ENCODE assay signal across 8 cellular contexts in the genomic region with DNA sequence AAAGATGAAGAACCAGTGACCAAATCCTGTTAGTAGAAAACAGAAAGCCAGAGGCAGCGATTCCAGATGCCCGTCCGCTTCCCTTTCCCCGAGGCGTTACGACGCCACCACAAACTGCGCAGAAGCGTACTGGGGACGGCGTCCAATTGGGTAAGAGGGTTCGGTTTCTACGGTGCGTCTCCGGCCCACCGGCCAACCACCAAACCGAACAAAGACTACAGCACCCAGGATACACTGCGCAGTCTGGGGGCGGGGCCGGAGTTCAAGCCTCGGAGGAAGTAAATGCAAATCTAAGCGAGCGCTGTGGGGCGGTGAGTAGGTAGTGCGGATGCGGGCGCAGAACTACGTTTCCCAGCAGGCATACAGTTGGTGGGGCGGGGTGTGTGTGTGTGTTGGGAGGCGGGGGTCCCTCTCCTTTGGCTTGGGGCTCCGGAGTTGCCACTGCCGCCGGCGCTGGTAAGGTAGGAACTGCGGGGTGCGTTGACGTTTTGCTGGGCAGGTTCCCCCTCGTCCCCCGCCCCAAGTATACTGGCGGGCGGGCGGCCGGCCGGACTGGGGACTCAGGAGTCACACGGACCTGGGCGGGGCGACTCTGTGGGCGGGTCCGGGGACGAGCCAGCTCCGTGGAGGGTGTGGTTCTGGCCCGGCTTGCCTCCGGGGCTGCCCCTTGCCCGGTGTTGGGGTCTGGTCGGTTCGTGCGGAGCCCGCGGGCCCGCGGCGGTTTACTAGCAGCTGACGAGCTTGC. TPM values are rescaled to one million over a fixed set of nuclear protein-coding genes. Genes with fewer than 3 reads are reported as not detected.
DNase-seq lines count a peak whose midpoint lies in the region; ATAC-seq and TF ChIP-seq lines count a peak whose summit lies in the region.

A gene with protein sequence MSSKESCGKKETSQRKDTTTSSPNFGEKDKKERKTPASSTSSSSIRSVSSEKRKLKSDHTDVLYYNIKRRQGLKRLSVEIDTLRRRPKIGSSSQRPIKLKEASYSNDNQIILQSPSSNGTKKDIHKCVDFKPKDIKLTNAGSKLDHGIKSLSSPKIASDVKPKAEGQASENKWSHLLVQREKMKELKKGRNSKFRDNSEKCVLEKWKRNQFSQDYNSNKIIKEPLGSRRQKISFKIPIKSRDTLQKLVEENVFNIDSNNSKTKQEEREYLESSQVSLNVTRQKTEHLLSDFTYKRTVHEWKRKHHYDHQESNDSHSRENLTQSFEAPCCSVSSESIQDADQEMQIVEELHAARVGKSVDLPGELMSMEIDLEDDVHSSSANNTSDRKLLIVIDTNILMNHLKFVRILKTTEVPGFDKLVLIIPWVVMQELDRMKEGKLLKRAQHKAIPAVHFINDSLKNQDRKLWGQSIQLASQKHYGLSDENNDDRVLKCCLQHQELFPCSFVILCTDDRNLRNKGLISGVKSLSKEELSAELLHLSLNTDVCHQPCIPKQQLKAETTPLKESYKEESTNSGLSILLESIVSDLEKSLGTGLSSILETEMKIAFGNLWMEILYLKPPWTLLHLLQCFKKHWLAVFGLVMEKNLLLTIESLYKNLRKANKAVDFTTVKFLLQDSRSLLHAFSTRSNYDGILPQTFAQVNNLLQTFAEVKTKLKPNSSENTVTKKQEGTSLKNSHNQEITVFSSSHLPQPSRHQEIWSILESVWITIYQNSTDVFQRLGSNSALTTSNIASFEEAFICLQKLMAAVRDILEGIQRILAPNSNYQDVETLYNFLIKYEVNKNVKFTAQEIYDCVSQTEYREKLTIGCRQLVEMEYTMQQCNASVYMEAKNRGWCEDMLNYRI (plus strand): TSS at position 314 of the 745 bp plus-strand sequence. CDS start 3,675 bp downstream, outside the sequence.
A gene with protein sequence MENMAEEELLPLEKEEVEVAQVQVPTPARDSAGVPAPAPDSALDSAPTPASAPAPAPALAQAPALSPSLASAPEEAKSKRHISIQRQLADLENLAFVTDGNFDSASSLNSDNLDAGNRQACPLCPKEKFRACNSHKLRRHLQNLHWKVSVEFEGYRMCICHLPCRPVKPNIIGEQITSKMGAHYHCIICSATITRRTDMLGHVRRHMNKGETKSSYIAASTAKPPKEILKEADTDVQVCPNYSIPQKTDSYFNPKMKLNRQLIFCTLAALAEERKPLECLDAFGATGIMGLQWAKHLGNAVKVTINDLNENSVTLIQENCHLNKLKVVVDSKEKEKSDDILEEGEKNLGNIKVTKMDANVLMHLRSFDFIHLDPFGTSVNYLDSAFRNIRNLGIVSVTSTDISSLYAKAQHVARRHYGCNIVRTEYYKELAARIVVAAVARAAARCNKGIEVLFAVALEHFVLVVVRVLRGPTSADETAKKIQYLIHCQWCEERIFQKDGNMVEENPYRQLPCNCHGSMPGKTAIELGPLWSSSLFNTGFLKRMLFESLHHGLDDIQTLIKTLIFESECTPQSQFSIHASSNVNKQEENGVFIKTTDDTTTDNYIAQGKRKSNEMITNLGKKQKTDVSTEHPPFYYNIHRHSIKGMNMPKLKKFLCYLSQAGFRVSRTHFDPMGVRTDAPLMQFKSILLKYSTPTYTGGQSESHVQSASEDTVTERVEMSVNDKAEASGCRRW (minus strand): TSS at position 100 of the 745 bp plus-strand sequence. CDS start 241 bp downstream, outside the sequence.

- no peaks in the 10 kb centered on the region for H3K9me3 Mint-ChIP-seq in CD8-positive, alpha-beta T cell

- no peaks in the 10 kb centered on the region for H3K9me3 ChIP-seq in CD8-positive, alpha-beta T cell (ENCODE audit: low read length)
- no peaks in the 10 kb centered on the region for H3K9me3 ChIP-seq in effector memory CD4-positive, alpha-beta T cell (ENCODE audit: control insufficient read depth, low read length)

- H3K4me1 ChIP-seq in CD8-positive, alpha-beta T cell (ENCODE audit: insufficient read depth, low read length) = peaks cover 17% of the 10 kb centered on the region
- H3K4me1 ChIP-seq in effector memory CD4-positive, alpha-beta T cell (ENCODE audit: control insufficient read depth, insufficient read depth, low read length, poor library complexity, severe bottlenecking) = peaks cover 11% of the 10 kb centered on the region

- H3K27ac Mint-ChIP-seq in CD8-positive, alpha-beta T cell = peak within 1 kb of the TSS; percentile 99

- peak within 1 kb of the TSS; percentile 99 for H3K4me3 Mint-ChIP-seq in CD8-positive, alpha-beta T cell

- intact Hi-C loops in CD8-positive, alpha-beta T cell (cut with DNase I, micrococcal nuclease) = loop anchor here (1.0 to 10.0 kb wide), 15 partner anchors 13 to 1686 kb away; a partner anchor contains a TSS

- H3K27me3 ChIP-seq in CD8-positive, alpha-beta T cell (ENCODE audit: insufficient read depth, low read length) = no peaks in the 10 kb centered on the region
- H3K27me3 ChIP-seq in effector memory CD4-positive, alpha-beta T cell (replicated peaks; ENCODE audit: control insufficient read depth, insufficient read depth, low read length, poor library complexity, severe bottlenecking) = no peaks in the 10 kb centered on the region

- H3K27ac ChIP-seq in CD8-positive, alpha-beta T cell (ENCODE audit: low read depth, low read length) = peak within 1 kb of the TSS; percentile 86
- peak within 1 kb of the TSS; percentile 97 for H3K27ac ChIP-seq in effector memory CD4-positive, alpha-beta T cell (ENCODE audit: insufficient read depth, low read length, poor library complexity, severe bottlenecking)

- CTCF ChIA-PET in CD8-positive, alpha-beta T cell (lab: Charles Lee) = interaction anchor here (0.6 to 3.5 kb wide), 5 partner anchors 13 to 159 kb away, joined by 3 to 17 read pairs (median 4); no protein-coding TSS in a partner anchor

- H3K27me3 Mint-ChIP-seq in CD8-positive, alpha-beta T cell (ENCODE audit: low read depth) = no peaks in the 10 kb centered on the region

- peak; percentile 89 for ATAC-seq in CD8-positive, alpha-beta T cell
- ATAC-seq in GM19467 (IDR thresholded peaks at IDR 0.05; ENCODE audit: unreplicated experiment) = peak; percentile 96

- peaks cover 32% of the 10 kb centered on the region for H3K36me3 Mint-ChIP-seq in CD8-positive, alpha-beta T cell

- peak within 1 kb of the TSS; percentile 75 for H3K4me3 ChIP-seq in CD8-positive, alpha-beta T cell (ENCODE audit: low read depth, low read length)
- peak within 1 kb of the TSS; percentile 85 for H3K4me3 ChIP-seq in effector memory CD4-positive, alpha-beta T cell (ENCODE audit: insufficient read depth, low read depth, low read length, poor library complexity, severe bottlenecking)

- TF ChIP-seq CTCF in CD8-positive, alpha-beta T cell (IDR thresholded peaks at IDR 0.05) = no peak

- POLR2A ChIA-PET in CD8-positive, alpha-beta T cell (lab: Charles Lee) = interaction anchor here (0.8 to 4.1 kb wide), 7 partner anchors 12 to 1218 kb away, joined by 3 to 21 read pairs (median 5); a partner anchor contains a TSS

- DNase-seq in CD8-positive, alpha-beta T cell = peak; percentile 96 to 99 (median 97)
- DNase-seq in HS-27A (ENCODE audit: low read depth) = peak; percentile 92
- DNase-seq in NK-92 (lab: John Stamatoyannopoulos, UW; ENCODE audit: unreplicated experiment) = peak; percentile 83
- peak; percentile 96 for DNase-seq in activated CD8-positive, alpha-beta memory T cell treated with anti-CD3 and anti-CD28 coated beads for 4 hours (ENCODE audit: low read depth in 2 of 2)
- DNase-seq in effector memory CD4-positive, alpha-beta T cell = peak; percentile 94 to 97 (median 97)
- DNase-seq in medulla oblongata (ENCODE audit: extremely low spot score) = peak; percentile 100
- peak; percentile 97 for DNase-seq in stimulated activated CD8-positive, alpha-beta memory T cell treated with anti-CD3 and anti-CD28 coated beads, Interleukin-12 subunit alpha, Interleukin-12 subunit beta, amount 100 ng/mL, for 1 hour (ENCODE audit: low read depth)

- no peaks in the 10 kb centered on the region for H3K36me3 ChIP-seq in CD8-positive, alpha-beta T cell (ENCODE audit: insufficient read depth, low read length)
- H3K36me3 ChIP-seq in effector memory CD4-positive, alpha-beta T cell (ENCODE audit: control insufficient read depth, insufficient read depth, low read length) = no peaks in the 10 kb centered on the region

- H3K4me1 Mint-ChIP-seq in CD8-positive, alpha-beta T cell (ENCODE audit: low read depth) = peaks cover 49% of the 10 kb centered on the region

RNA-seq across cellular contexts. Expression of the first gene that starts in this region (rescaled TPM):
- 1 to 10 TPM; 3.0 to 3.9 TPM for total RNA-seq in CD8-positive, alpha-beta T cell

RNA-seq across cellular contexts. Expression of the second gene that starts in this region (rescaled TPM):
- 1 to 10 TPM; 3.0 to 5.1 TPM for total RNA-seq in CD8-positive, alpha-beta T cell

Comparison
In these comparisons a context has a peak if more than half of its experiments do, and no peak if none do; other contexts are left out.
1. Peak in every context shown above with its lines: DNase-seq, ATAC-seq, H3K4me3 ChIP-seq and H3K27ac ChIP-seq.